ENCODE assay signal across 10 cellular contexts in the genomic region with DNA sequence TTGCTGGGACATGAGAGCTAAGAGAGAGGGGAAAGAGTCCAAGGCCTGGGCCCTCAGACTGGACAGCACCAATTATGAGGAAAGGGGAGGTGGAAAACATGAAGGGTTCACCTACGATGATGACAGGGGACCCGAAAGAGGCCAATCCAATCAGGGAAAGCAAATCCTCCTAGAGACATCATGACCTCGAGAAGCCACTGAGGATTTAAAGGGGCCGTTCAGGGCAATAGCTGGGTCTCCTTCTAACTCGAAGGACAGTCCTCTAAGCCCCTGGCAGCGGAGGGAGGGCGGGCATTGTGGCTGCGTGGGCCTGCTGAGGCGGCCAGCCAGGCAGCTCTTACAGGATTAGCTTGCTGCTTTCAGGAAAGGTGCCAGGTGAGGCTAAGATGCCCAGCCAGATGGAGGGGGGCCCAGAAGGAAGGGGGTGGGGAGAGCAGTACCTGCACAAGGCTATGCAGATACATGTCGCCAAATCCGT. TPM values are rescaled to one million over a fixed set of nuclear protein-coding genes. Genes with fewer than 3 reads are reported as not detected.
DNase-seq lines count a peak whose midpoint lies in the region; ATAC-seq and TF ChIP-seq lines count a peak whose summit lies in the region.
"Had no signal": no experiment of that assay in that cellular context is flagged by ENCODE, and none has a peak within 500 bp of the region (broad histone marks: within the 10 kb centered on the region; RNA-seq: fewer than 3 reads in every experiment).

No MANE protein-coding gene starts in this region.

- no peaks in the 10 kb centered on the region for H3K9me3 ChIP-seq in WERI-Rb-1 (ENCODE audit: severe bottlenecking)
- H3K9me3 ChIP-seq: BE2C had no signal

- intact Hi-C loops in activated CD4-positive, alpha-beta T cell treated with anti-CD3 and anti-CD28 coated beads for 36 hours (cut with DNase I, micrococcal nuclease): no loop called here

- no peak for TF ChIP-seq CTCF in WERI-Rb-1 (IDR thresholded peaks at IDR 0.05; ENCODE audit: low read depth, low read length)

- CTCF ChIA-PET in activated CD4-positive, alpha-beta T cell treated with anti-CD3 and anti-CD28 coated beads for 36 hours (lab: Charles Lee): interaction anchor here (5.1 kb wide), 1 partner anchor 11 kb away, joined by 36 read pairs; no protein-coding TSS in a partner anchor

- H3K4me3 Mint-ChIP-seq in activated CD4-positive, alpha-beta T cell treated with anti-CD3 and anti-CD28 coated beads for 36 hours: peak overlapping the region; percentile 8

- peak overlapping the region; percentile 22 for H3K27ac Mint-ChIP-seq in activated CD4-positive, alpha-beta T cell treated with anti-CD3 and anti-CD28 coated beads for 36 hours

- peaks cover 55% of the 10 kb centered on the region for H3K36me3 ChIP-seq in WERI-Rb-1

- H3K27me3 Mint-ChIP-seq in activated CD4-positive, alpha-beta T cell treated with anti-CD3 and anti-CD28 coated beads for 36 hours: no peaks in the 10 kb centered on the region

- no peak for DNase-seq in activated CD4-positive, alpha-beta T cell treated with anti-CD3 and anti-CD28 coated beads for 36 hours
- DNase-seq in activated CD4-positive, alpha-beta T cell treated with anti-CD3 and anti-CD28 coated beads for 4 hours: no peak
- DNase-seq in WERI-Rb-1 (peak; percentile 99), mesenteric fat pad (ENCODE audit: low spot score) (no peak), NCI-H1092 treated with DMSO at 0.1 percent for 48 hours (lab: John Stamatoyannopoulos, UW) (no peak)
- DNase-seq: BE2C had no signal

- no peaks in the 10 kb centered on the region for H3K9me3 Mint-ChIP-seq in activated CD4-positive, alpha-beta T cell treated with anti-CD3 and anti-CD28 coated beads for 36 hours (ENCODE audit: low read depth)

- peaks cover 9% of the 10 kb centered on the region for H3K36me3 Mint-ChIP-seq in activated CD4-positive, alpha-beta T cell treated with anti-CD3 and anti-CD28 coated beads for 36 hours (ENCODE audit: low read depth)

- H3K27ac ChIP-seq in WERI-Rb-1: peak overlapping the region; percentile 89
- peak overlapping the region; percentile 39 for H3K27ac ChIP-seq in layer of hippocampus (ENCODE audit: low read depth, low read length)
- peak overlapping the region; percentile 92 for H3K27ac ChIP-seq in temporal lobe (ENCODE audit: low read depth, low read length)

- POLR2A ChIA-PET in activated CD4-positive, alpha-beta T cell treated with anti-CD3 and anti-CD28 coated beads for 36 hours (lab: Charles Lee): interaction anchor here (4.9 kb wide), 1 partner anchor 8 kb away, joined by 27 read pairs; the partner anchor contains the start of gene MEF2D

- H3K27me3 ChIP-seq in WERI-Rb-1 (ENCODE audit: insufficient read depth, low read depth, severe bottlenecking): no peaks in the 10 kb centered on the region
- H3K27me3 ChIP-seq in layer of hippocampus (ENCODE audit: control insufficient read depth, insufficient read depth, low read length): no peaks in the 10 kb centered on the region
- H3K27me3 ChIP-seq: BE2C had no signal

- peaks cover 98% of the 10 kb centered on the region for H3K4me1 Mint-ChIP-seq in activated CD4-positive, alpha-beta T cell treated with anti-CD3 and anti-CD28 coated beads for 36 hours

- no peak for ATAC-seq in activated CD4-positive, alpha-beta T cell treated with anti-CD3 and anti-CD28 coated beads for 36 hours
- no peak for ATAC-seq in GM18907 (IDR thresholded peaks at IDR 0.05; ENCODE audit: unreplicated experiment)
- ATAC-seq: HCT116 had no signal

- peak overlapping the region; percentile 14 for H3K4me3 ChIP-seq in WERI-Rb-1 (ENCODE audit: low read depth, low read length)

RNA-seq across cellular contexts. Expression of gene MEF2D, which starts 7.4 kb away (rescaled TPM):
- 10 to 100 TPM; 32.1 to 33.6 TPM for total RNA-seq in activated CD4-positive, alpha-beta T cell treated with anti-CD3 and anti-CD28 coated beads for 36 hours
- 6.9 TPM for total RNA-seq in temporal lobe
- total RNA-seq in mesenteric fat pad: 38.7 TPM

Comparison
In these comparisons a context has a peak if more than half of its experiments do, and no peak if none do; other contexts are left out.
1. H3K27ac ChIP-seq: peak in every context shown above with its lines; median percentile 92 in temporal lobe; 89 in WERI-Rb-1; 39 in layer of hippocampus.